Comparison of ENCODE assay signal across 24 cellular contexts in the genomic region with DNA sequence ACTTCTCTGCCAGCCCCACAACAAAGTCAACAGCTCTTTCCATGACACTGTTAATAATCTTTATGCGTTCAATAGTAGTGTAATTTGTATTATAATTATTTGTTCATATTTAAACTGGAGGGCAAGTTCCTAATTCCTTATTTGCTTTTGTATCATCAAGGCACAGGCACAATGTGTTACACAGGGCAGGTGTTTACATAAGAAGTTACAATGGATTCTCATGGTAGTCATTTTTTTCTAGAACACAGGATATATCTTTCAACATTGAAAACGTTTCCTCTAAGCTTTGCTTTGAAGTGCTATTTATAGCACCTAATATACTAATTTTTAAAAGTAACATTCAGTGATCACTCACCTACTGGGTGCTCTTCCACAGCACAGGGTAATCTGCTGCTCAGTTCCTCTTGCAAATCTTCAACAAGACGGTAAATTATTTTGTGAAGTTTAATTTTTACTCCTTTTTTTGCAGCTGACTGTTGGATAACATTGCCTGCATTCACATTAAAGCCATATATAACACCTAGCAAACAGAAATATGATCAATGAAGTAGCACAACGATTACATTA. TPM values are rescaled to one million over a fixed set of nuclear protein-coding genes. Genes with fewer than 3 reads are reported as not detected.
DNase-seq lines count a peak whose midpoint lies in the region; ATAC-seq, FAIRE-seq and TF ChIP-seq lines count a peak whose summit lies in the region.
"Had no signal": no experiment of that assay in that cellular context is flagged by ENCODE, and none has a peak within 500 bp of the region (broad histone marks: within the 10 kb centered on the region; RNA-seq: fewer than 3 reads in every experiment).

No MANE protein-coding gene starts in this region.

- TF ChIP-seq EP300 in HepG2 (IDR thresholded peaks at IDR 0.05; ENCODE audit: low read depth in 2 of 2, low read length in 2 of 2) (peak in 1 of 2 experiments; percentile 41; a peak in 1 of 4 replicates), HepG2 (CRISPR knock-in tag; IDR thresholded peaks at IDR 0.05; ENCODE audit: borderline replicate concordance) (no peak)

- peak; percentile 37 for DNase-seq in HepG2 (ENCODE audit: low spot score)
- DNase-seq in right lobe of liver = no peak
- peak; percentile 64 to 66 for DNase-seq in NCI-H1930 (lab: John Stamatoyannopoulos, UW)
- DNase-seq in SK-N-MC (ENCODE audit: low read depth, low spot score) = no peak
- DNase-seq in GM10248 (ENCODE audit: extremely low spot score) = no peak
- DNase-seq in mucosa of descending colon = no peak
- DNase-seq in activated T-cell treated with anti-CD3 and anti-CD28 coated beads, Interleukin-2, amount 50 U/mL, for 24 hours = no peak
- DNase-seq: ACHN, AML-193, Caco-2, DMS79, GM23248, HCEC 1CT, IMR-90, Karpas-422, MG63, NCI-H1105, NCI-H2107, Right ventricle myocardium superior had no signal

- H3K27me3 Mint-ChIP-seq in activated T-cell treated with anti-CD3 and anti-CD28 coated beads, Interleukin-2, amount 50 U/mL, for 24 hours = no peaks in the 10 kb centered on the region

- peak; percentile 22; the same call in 2 of the 3 replicates for ATAC-seq in HepG2
- ATAC-seq in right lobe of liver = no peak
- no peak for ATAC-seq in mucosa of descending colon
- ATAC-seq: GM12878, SK-N-SH treated with all-trans-retinoic acid at 6 μM for 48 hours had no signal

- peaks cover 3% of the 10 kb centered on the region; the same call in 1 of the 2 replicates for H4K20me1 ChIP-seq in HepG2 (ENCODE audit: insufficient read depth, low read length)

- H3K4me2 ChIP-seq in HepG2 (ENCODE audit: low read depth, low read length) = no peak overlapping the region

- POLR2A ChIA-PET in HepG2 (lab: Yijun Ruan, JAX) = interaction anchor here (0.6 to 1.3 kb wide), 2 partner anchors 11 to 30 kb away, joined by 3 to 4 read pairs; no protein-coding TSS in a partner anchor
- POLR2A ChIA-PET in GM10248 (lab: Yijun Ruan, JAX) = no interaction called here

- in situ Hi-C loops in HepG2 (cut with HindIII; ENCODE audit: extremely low pct_ligation_motif_present, low pct_unique_long_range_greater_than_20kb) = no loop called here

- no peak for TF ChIP-seq POLR2A in HepG2 (IDR thresholded peaks at IDR 0.05; ENCODE audit: insufficient read depth in 1 of 2, low read depth in 2 of 2, low read length in 2 of 2)
- no peak for TF ChIP-seq POLR2A in right lobe of liver (IDR thresholded peaks at IDR 0.05)

- TF ChIP-seq RAD21 in HepG2 (CRISPR knock-in tag; IDR thresholded peaks at IDR 0.05) = no peak

- no TSS peak for BruUV-seq in HepG2 (replicated peaks; lab: Mats Ljungman, UMichigan)

- CTCF ChIA-PET in HepG2 (lab: Yijun Ruan, JAX; ENCODE audit: low intra/inter-chr PET ratio, low total read pairs) (no interaction called here), GM10248 (lab: Yijun Ruan, JAX) (interaction anchor here (1.0 to 1.5 kb wide), 2 partner anchors 9 to 17 kb away, joined by 3 read pairs; no protein-coding TSS in a partner anchor)

- WGBS in HepG2 (ENCODE audit: low lambda C conversion rate) = 64% methylated on average over 4 of the region's 4 CpGs
- 70% methylated on average over 4 of the region's 4 CpGs for WGBS in right lobe of liver (ENCODE audit: insufficient coverage, low coverage, low lambda C conversion rate, missing lambda C conversion rate)

- TF ChIP-seq CTCF in HepG2 (CRISPR knock-in tag; IDR thresholded peaks at IDR 0.05) (no peak), right lobe of liver (IDR thresholded peaks at IDR 0.05) (no peak), GM10248 (IDR thresholded peaks at IDR 0.05; ENCODE audit: control extremely low read depth, extremely low read depth, low read depth, missing control alignments) (no peak), mucosa of descending colon (IDR thresholded peaks at IDR 0.05) (no peak)

- FAIRE-seq in HepG2 (lab: Jason Lieb, UNC) = no peak
- FAIRE-seq: GM12878, GM18507, RCC 7860 had no signal

- intact Hi-C loops in HepG2 (cut with micrococcal nuclease; ENCODE audit: unreplicated experiment) = loop anchor here (10.0 kb wide), 3 partner anchors 175 to 275 kb away; a partner anchor contains a TSS
- intact Hi-C loops in right lobe of liver (cut with DNase I) = no loop called here
- intact Hi-C loops in mucosa of descending colon (cut with DNase I, micrococcal nuclease) = no loop called here

- H3K4me3 Mint-ChIP-seq in activated T-cell treated with anti-CD3 and anti-CD28 coated beads, Interleukin-2, amount 50 U/mL, for 24 hours = no peak overlapping the region
- H3K4me3 Mint-ChIP-seq: T-helper 1 cell treated with Interleukin-12 subunit alpha and Interleukin-12 subunit beta and Interleukin-4 antibody, amounts not matched to agents 30 μg/mL and 1 μg/mL, for 36 hours had no signal

- H3K36me3 ChIP-seq in HepG2 (replicated peaks in 1 of 2; ENCODE audit: control insufficient read depth in 1 of 2, insufficient read depth in 2 of 2, low read length in 2 of 2) (peaks cover 2 to 48% of the 10 kb centered on the region in 2 experiments; a peak in 4 of 5 replicates), right lobe of liver (peaks cover 0 to 74% (median 22%) of the 10 kb centered on the region in 4 donors), SK-N-MC (ENCODE audit: insufficient read depth, low read length) (peaks cover 55% of the 10 kb centered on the region), mucosa of descending colon (ENCODE audit: low read depth) (peaks cover 4% of the 10 kb centered on the region)

- H3K4me1 Mint-ChIP-seq in activated T-cell treated with anti-CD3 and anti-CD28 coated beads, Interleukin-2, amount 50 U/mL, for 24 hours (ENCODE audit: low read depth) = peaks cover 17% of the 10 kb centered on the region

- H3K27me3 ChIP-seq in HepG2 (ENCODE audit: control insufficient read depth in 1 of 2, insufficient read depth in 2 of 2, low read length in 2 of 2) = no peaks in the 10 kb centered on the region
- H3K27me3 ChIP-seq in right lobe of liver = no peaks in the 10 kb centered on the region
- H3K27me3 ChIP-seq: MG63 had no signal

- H3K36me3 Mint-ChIP-seq in activated T-cell treated with anti-CD3 and anti-CD28 coated beads, Interleukin-2, amount 50 U/mL, for 24 hours (ENCODE audit: low read depth) = peaks cover 91% of the 10 kb centered on the region

- H3K9me3 ChIP-seq in HepG2 (ENCODE audit: low read length) (no peaks in the 10 kb centered on the region), right lobe of liver (no peaks in the 10 kb centered on the region), SK-N-MC (ENCODE audit: low read depth, low read length) (no peaks in the 10 kb centered on the region), mucosa of descending colon (no peaks in the 10 kb centered on the region)
- H3K9me3 ChIP-seq: Caco-2, MG63 had no signal

- H2AFZ ChIP-seq in HepG2 (ENCODE audit: low read length) = no peak overlapping the region
- H2AFZ ChIP-seq: GM23248 had no signal

- H3K9ac ChIP-seq in HepG2 (ENCODE audit: insufficient read depth, low read depth, low read length) (no peak overlapping the region), SK-N-MC (ENCODE audit: insufficient read length) (no peak overlapping the region)
- H3K9ac ChIP-seq: GM23248 had no signal

- H3K4me1 ChIP-seq in HepG2 (ENCODE audit: insufficient read depth, low read length) (peaks cover 23% of the 10 kb centered on the region), right lobe of liver (no peaks in the 10 kb centered on the region), mucosa of descending colon (ENCODE audit: low read depth) (no peaks in the 10 kb centered on the region)

- peaks cover 4% of the 10 kb centered on the region for H3K79me2 ChIP-seq in HepG2 (ENCODE audit: insufficient read depth, low read length)

- H3K9me3 Mint-ChIP-seq in activated T-cell treated with anti-CD3 and anti-CD28 coated beads, Interleukin-2, amount 50 U/mL, for 24 hours = no peaks in the 10 kb centered on the region
- H3K9me3 Mint-ChIP-seq: T-helper 1 cell treated with Interleukin-12 subunit alpha and Interleukin-12 subunit beta and Interleukin-4 antibody, amounts not matched to agents 30 μg/mL and 1 μg/mL, for 36 hours had no signal

- H3K27ac ChIP-seq in HepG2 (ENCODE audit: extremely low read length, insufficient read depth, low read length) = peak overlapping the region; percentile 35
- H3K27ac ChIP-seq in right lobe of liver = no peak overlapping the region
- H3K27ac ChIP-seq in SK-N-MC = peak overlapping the region; percentile 51; the same call in 1 of the 2 replicates
- H3K27ac ChIP-seq: GM23248 had no signal

- H3K27ac Mint-ChIP-seq in activated T-cell treated with anti-CD3 and anti-CD28 coated beads, Interleukin-2, amount 50 U/mL, for 24 hours = no peak overlapping the region
- H3K27ac Mint-ChIP-seq: T-helper 1 cell treated with Interleukin-12 subunit alpha and Interleukin-12 subunit beta and Interleukin-4 antibody, amounts not matched to agents 30 μg/mL and 1 μg/mL, for 36 hours had no signal

- H3K4me3 ChIP-seq in HepG2 (replicated peaks in 1 of 3; ENCODE audit: insufficient read depth in 1 of 3, low read depth in 2 of 3, low read length in 3 of 3) = no peak overlapping the region
- H3K4me3 ChIP-seq in right lobe of liver = no peak overlapping the region
- H3K4me3 ChIP-seq in SK-N-MC = no peak overlapping the region
- H3K4me3 ChIP-seq in mucosa of descending colon = no peak overlapping the region
- H3K4me3 ChIP-seq: GM12878, GM23248, MG63 had no signal

RNA-seq across cellular contexts. Expression of a gene that starts 7.3 kb away (rescaled TPM):
- total RNA-seq in HepG2 (2016; rRNA removed; fragmentation: Illumina TruSeq; extraction: Trizol) = 2,779 and 3,447 TPM in 2 replicates
- 3,724 and 4,228 TPM in 2 replicates for total RNA-seq in HepG2 (2016; cell fraction: cytosol; rRNA removed; fragmentation: Illumina TruSeq; extraction: Trizol; ENCODE audit: low read depth)
- total RNA-seq in HepG2 (2016; cell fraction: insoluble cytoplasmic fraction; rRNA removed; fragmentation: Illumina TruSeq; extraction: Trizol) = 2,787 and 3,487 TPM in 2 replicates
- 5,337 and 5,584 TPM in 2 replicates for total RNA-seq in HepG2 (2016; cell fraction: membrane; rRNA removed; fragmentation: Illumina TruSeq; extraction: Trizol)
- total RNA-seq in HepG2 (2016; cell fraction: nucleus; rRNA removed; fragmentation: Illumina TruSeq; extraction: Trizol) = 970 and 1,023 TPM in 2 replicates
- polyA plus RNA-seq in HepG2 (2011; rRNA removed) = 2,422 and 3,269 TPM in 2 replicates
- 2,304 and 3,147 TPM in 2 replicates for polyA plus RNA-seq in HepG2 (2011; cell fraction: cytosol; rRNA removed)
- polyA plus RNA-seq in HepG2 (2011; cell fraction: nucleus; rRNA removed) = 359 and 512 TPM in 2 replicates
- polyA plus RNA-seq in HepG2 (2012) = 3,631 and 4,280 TPM in 2 replicates
- 4,950 and 4,974 TPM in 2 replicates for polyA plus RNA-seq in HepG2 (2016; cell fraction: cytosol; fragmentation: Illumina TruSeq; extraction: Trizol; ENCODE audit: low read depth)
- 3,258 and 3,662 TPM in 2 replicates for polyA plus RNA-seq in HepG2 (2016; cell fraction: insoluble cytoplasmic fraction; fragmentation: Illumina TruSeq; extraction: Trizol; ENCODE audit: low read depth)
- polyA plus RNA-seq in HepG2 (2016; cell fraction: membrane; fragmentation: Illumina TruSeq; extraction: Trizol; ENCODE audit: low read depth) = 5,339 and 5,592 TPM in 2 replicates
- polyA plus RNA-seq in HepG2 (2016; cell fraction: nucleus; fragmentation: Illumina TruSeq; extraction: Trizol; ENCODE audit: insufficient read depth, low read depth) = 1,724 and 1,834 TPM in 2 replicates
- polyA minus RNA-seq in HepG2 (2011; rRNA and poly(A)+ RNA removed; ENCODE audit: low replicate concordance) = 125 and 308 TPM in 2 replicates
- 415 and 421 TPM in 2 replicates for polyA minus RNA-seq in HepG2 (2011; cell fraction: cytosol; rRNA and poly(A)+ RNA removed)
- polyA minus RNA-seq in HepG2 (2011; cell fraction: nucleus; rRNA and poly(A)+ RNA removed) = 265 and 307 TPM in 2 replicates
- 100 to 1,000 TPM; 241 to 478 (median 297) TPM for total RNA-seq in right lobe of liver
- 100 to 1,000 TPM; 654 to 808 (median 725) TPM for total RNA-seq in mucosa of descending colon

RNA-seq across cellular contexts. Expression of a gene that starts 7.6 kb away (rescaled TPM):
- total RNA-seq in HepG2 (2016; rRNA removed; fragmentation: Illumina TruSeq; extraction: Trizol) (12.1 and 12.6 TPM in 2 replicates), right lobe of liver (1 to 10 TPM; 1.5 to 5.0 (median 3.7) TPM), mucosa of descending colon (10 to 100 TPM in 2 of 3 donors, 1 to 10 TPM in 1; 9.2 to 15.5 (median 13.2) TPM)
- 11.8 and 17.4 TPM in 2 replicates for total RNA-seq in HepG2 (2016; cell fraction: cytosol; rRNA removed; fragmentation: Illumina TruSeq; extraction: Trizol; ENCODE audit: low read depth)
- 5.5 and 11.3 TPM in 2 replicates for total RNA-seq in HepG2 (2016; cell fraction: insoluble cytoplasmic fraction; rRNA removed; fragmentation: Illumina TruSeq; extraction: Trizol)
- total RNA-seq in HepG2 (2016; cell fraction: membrane; rRNA removed; fragmentation: Illumina TruSeq; extraction: Trizol) = 9.1 and 10.3 TPM in 2 replicates
- 30.1 and 37.8 TPM in 2 replicates for total RNA-seq in HepG2 (2016; cell fraction: nucleus; rRNA removed; fragmentation: Illumina TruSeq; extraction: Trizol)
- polyA plus RNA-seq in HepG2 (2011; rRNA removed) = 8.3 and 9.8 TPM in 2 replicates
- polyA plus RNA-seq in HepG2 (2011; cell fraction: cytosol; rRNA removed) = 3.0 and 3.5 TPM in 2 replicates
- polyA plus RNA-seq in HepG2 (2011; cell fraction: nucleus; rRNA removed) = 13.4 and 18.3 TPM in 2 replicates
- polyA plus RNA-seq in HepG2 (2012) = 6.2 and 11.1 TPM in 2 replicates
- polyA plus RNA-seq in HepG2 (2016; cell fraction: cytosol; fragmentation: Illumina TruSeq; extraction: Trizol; ENCODE audit: low read depth) = 0.94 and 3.3 TPM in 2 replicates
- 5.6 and 6.0 TPM in 2 replicates for polyA plus RNA-seq in HepG2 (2016; cell fraction: insoluble cytoplasmic fraction; fragmentation: Illumina TruSeq; extraction: Trizol; ENCODE audit: low read depth)
- polyA plus RNA-seq in HepG2 (2016; cell fraction: membrane; fragmentation: Illumina TruSeq; extraction: Trizol; ENCODE audit: low read depth) = 1.7 and 2.3 TPM in 2 replicates
- 30.8 and 41.3 TPM in 2 replicates for polyA plus RNA-seq in HepG2 (2016; cell fraction: nucleus; fragmentation: Illumina TruSeq; extraction: Trizol; ENCODE audit: insufficient read depth, low read depth)
- 8.9 and 12.5 TPM in 2 replicates for polyA minus RNA-seq in HepG2 (2011; rRNA and poly(A)+ RNA removed; ENCODE audit: low replicate concordance)
- polyA minus RNA-seq in HepG2 (2011; cell fraction: cytosol; rRNA and poly(A)+ RNA removed) = 3.3 and 4.6 TPM in 2 replicates
- 49.1 and 55.3 TPM in 2 replicates for polyA minus RNA-seq in HepG2 (2011; cell fraction: nucleus; rRNA and poly(A)+ RNA removed)

RNA-seq across cellular contexts. Expression of a gene that starts 29.3 kb away (rescaled TPM):
- total RNA-seq in HepG2 (2016; rRNA removed; fragmentation: Illumina TruSeq; extraction: Trizol) (92.1 and 118 TPM in 2 replicates), right lobe of liver (10 to 100 TPM; 18.3 to 28.3 (median 23.9) TPM), mucosa of descending colon (10 to 100 TPM; 33.5 to 46.8 (median 39.9) TPM)
- 21.8 and 23.5 TPM in 2 replicates for total RNA-seq in HepG2 (2016; cell fraction: cytosol; rRNA removed; fragmentation: Illumina TruSeq; extraction: Trizol; ENCODE audit: low read depth)
- total RNA-seq in HepG2 (2016; cell fraction: insoluble cytoplasmic fraction; rRNA removed; fragmentation: Illumina TruSeq; extraction: Trizol) = 93.6 and 122 TPM in 2 replicates
- total RNA-seq in HepG2 (2016; cell fraction: membrane; rRNA removed; fragmentation: Illumina TruSeq; extraction: Trizol) = 55.0 and 56.5 TPM in 2 replicates
- 60.4 and 62.8 TPM in 2 replicates for total RNA-seq in HepG2 (2016; cell fraction: nucleus; rRNA removed; fragmentation: Illumina TruSeq; extraction: Trizol)
- polyA plus RNA-seq in HepG2 (2011; rRNA removed) = 24.3 and 32.1 TPM in 2 replicates
- polyA plus RNA-seq in HepG2 (2011; cell fraction: cytosol; rRNA removed) = 16.5 and 20.9 TPM in 2 replicates
- 32.9 and 33.4 TPM in 2 replicates for polyA plus RNA-seq in HepG2 (2011; cell fraction: nucleus; rRNA removed)
- 37.6 and 54.9 TPM in 2 replicates for polyA plus RNA-seq in HepG2 (2012)
- polyA plus RNA-seq in HepG2 (2016; cell fraction: cytosol; fragmentation: Illumina TruSeq; extraction: Trizol; ENCODE audit: low read depth) = 9.6 TPM in 2 replicates
- polyA plus RNA-seq in HepG2 (2016; cell fraction: insoluble cytoplasmic fraction; fragmentation: Illumina TruSeq; extraction: Trizol; ENCODE audit: low read depth) = 93.7 and 99.1 TPM in 2 replicates
- polyA plus RNA-seq in HepG2 (2016; cell fraction: membrane; fragmentation: Illumina TruSeq; extraction: Trizol; ENCODE audit: low read depth) = 24.8 and 29.0 TPM in 2 replicates
- 77.0 and 78.6 TPM in 2 replicates for polyA plus RNA-seq in HepG2 (2016; cell fraction: nucleus; fragmentation: Illumina TruSeq; extraction: Trizol; ENCODE audit: insufficient read depth, low read depth)
- 39.6 and 42.1 TPM in 2 replicates for polyA minus RNA-seq in HepG2 (2011; rRNA and poly(A)+ RNA removed; ENCODE audit: low replicate concordance)
- polyA minus RNA-seq in HepG2 (2011; cell fraction: cytosol; rRNA and poly(A)+ RNA removed) = 26.6 and 34.5 TPM in 2 replicates
- polyA minus RNA-seq in HepG2 (2011; cell fraction: nucleus; rRNA and poly(A)+ RNA removed) = 75.2 and 79.7 TPM in 2 replicates

Comparison
In these comparisons a context has a peak if more than half of its experiments do, and no peak if none do; other contexts are left out.
1. DNase-seq: peak in HepG2 (single experiment) and NCI-H1930 (2 of 2); none in right lobe of liver (0 of 3), SK-N-MC (single experiment), GM10248 (single experiment), mucosa of descending colon (0 of 3) and activated T-cell treated with anti-CD3 and anti-CD28 coated beads, Interleukin-2, amount 50 U/mL, for 24 hours (single experiment).
2. H3K27ac ChIP-seq: peak in HepG2 (single experiment) and SK-N-MC (single experiment); none in right lobe of liver (0 of 3).